Comparison of ENCODE assay signal across 9 cellular contexts in the genomic region with DNA sequence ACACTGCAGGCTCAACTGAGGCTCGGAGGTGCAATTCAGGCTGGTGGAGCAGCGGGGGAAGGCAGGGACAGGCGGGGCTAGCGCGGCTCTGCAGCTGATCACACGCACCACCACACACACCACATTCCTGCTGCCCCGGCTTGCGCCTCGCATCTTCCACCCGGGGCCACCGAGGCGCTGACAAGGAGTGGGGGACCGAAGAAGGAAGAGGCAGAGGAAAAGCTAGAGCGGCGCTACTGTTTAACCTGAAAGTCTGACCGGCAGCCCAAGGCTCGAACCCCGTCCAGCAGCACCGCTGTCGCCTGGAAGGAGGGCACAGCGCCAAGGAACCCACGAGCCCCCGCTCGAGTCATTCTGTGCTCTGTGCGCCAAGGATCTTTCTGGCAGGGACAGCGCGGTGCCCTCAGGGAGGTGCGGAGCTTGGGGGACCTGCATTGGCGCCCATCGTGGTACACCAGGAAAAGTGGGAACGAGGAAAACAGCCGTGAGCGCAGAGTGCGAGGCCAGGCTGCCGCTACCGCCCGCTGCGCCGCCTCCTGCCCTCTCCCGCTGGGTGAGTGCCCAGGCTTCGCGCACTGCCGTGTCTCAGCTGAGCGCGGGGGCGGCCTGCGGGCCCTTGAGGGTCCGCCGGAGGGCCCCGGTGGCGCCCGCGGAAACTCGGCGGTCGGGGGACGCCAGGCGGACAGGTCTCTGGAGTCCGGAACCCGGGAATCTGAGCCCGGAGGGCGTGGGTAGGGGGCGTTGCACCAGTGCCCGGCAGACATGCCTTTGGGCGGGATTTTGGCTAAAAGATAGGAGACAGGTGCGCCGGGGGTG. TPM values are rescaled to one million over a fixed set of nuclear protein-coding genes. Genes with fewer than 3 reads are reported as not detected.
DNase-seq lines count a peak whose midpoint lies in the region; ATAC-seq and TF ChIP-seq lines count a peak whose summit lies in the region.
"Had no signal": no experiment of that assay in that cellular context is flagged by ENCODE, and none has a peak within 500 bp of the region (broad histone marks: within the 10 kb centered on the region; RNA-seq: fewer than 3 reads in every experiment).

No MANE protein-coding gene starts in this region.

- intact Hi-C loops in Calu3 (cut with micrococcal nuclease; ENCODE audit: unreplicated experiment) = no loop called here

- peak; percentile 24 for ATAC-seq in omental fat pad (ENCODE audit: low FRiP score)
- no peak for ATAC-seq in GM21576 (IDR thresholded peaks at IDR 0.05; ENCODE audit: unreplicated experiment)
- ATAC-seq in stimulated activated naive B cell treated with anti-CD40 and anti-IgM and Interleukin-4, amounts not matched to agents 10 μg/mL and 1 μg/mL and 100 μg/mL, for 72 hours (replicated peaks) = no peak

- peaks cover 8% of the 10 kb centered on the region for H3K4me1 Mint-ChIP-seq in Calu3 (ENCODE audit: low read depth, unreplicated experiment)
- H3K4me1 Mint-ChIP-seq in stimulated activated naive B cell treated with anti-CD40 and anti-IgM and Interleukin-4, amounts not matched to agents 10 μg/mL and 1 μg/mL and 100 μg/mL, for 72 hours = peaks cover 0 to 3% of the 10 kb centered on the region in 2 donors

- H3K9me3 Mint-ChIP-seq in Calu3 (ENCODE audit: low read depth, unreplicated experiment) = peaks cover 3% of the 10 kb centered on the region
- peaks cover 0 to 1% of the 10 kb centered on the region in 2 donors for H3K9me3 Mint-ChIP-seq in stimulated activated naive B cell treated with anti-CD40 and anti-IgM and Interleukin-4, amounts not matched to agents 10 μg/mL and 1 μg/mL and 100 μg/mL, for 72 hours

- peak overlapping the region; percentile 89 for H3K4me3 Mint-ChIP-seq in Calu3 (ENCODE audit: low read depth, unreplicated experiment)
- no peak overlapping the region for H3K4me3 Mint-ChIP-seq in stimulated activated naive B cell treated with anti-CD40 and anti-IgM and Interleukin-4, amounts not matched to agents 10 μg/mL and 1 μg/mL and 100 μg/mL, for 72 hours
- H3K4me3 Mint-ChIP-seq: T-helper 1 cell treated with Interleukin-12 subunit alpha and Interleukin-12 subunit beta and Interleukin-4 antibody, amounts not matched to agents 30 μg/mL and 1 μg/mL, for 36 hours had no signal

- no TSS peak for BruUV-seq in Calu3 (replicated peaks; lab: Mats Ljungman, UMichigan)

- TF ChIP-seq CTCF in Calu3 (IDR thresholded peaks at IDR 0.05; ENCODE audit: unreplicated experiment) = no peak
- TF ChIP-seq CTCF in omental fat pad (IDR thresholded peaks at IDR 0.05) = no peak

- peaks cover 7% of the 10 kb centered on the region for H3K27me3 Mint-ChIP-seq in Calu3 (ENCODE audit: unreplicated experiment)
- peaks cover 32 to 44% of the 10 kb centered on the region in 2 donors for H3K27me3 Mint-ChIP-seq in stimulated activated naive B cell treated with anti-CD40 and anti-IgM and Interleukin-4, amounts not matched to agents 10 μg/mL and 1 μg/mL and 100 μg/mL, for 72 hours

- CTCF ChIA-PET in Calu3 (lab: Charles Lee) = no interaction called here

- DNase-seq in Calu3 (peak; percentile 35), NCI-H69 (lab: John Stamatoyannopoulos, UW) (peak; percentile 87), glomerular visceral epithelial cell (ENCODE audit: extremely low spot score) (peak; percentile 37), omental fat pad (ENCODE audit: low spot score) (no peak), NCI-H1930 (lab: John Stamatoyannopoulos, UW) (no peak)
- DNase-seq in stimulated activated CD4-positive, alpha-beta T cell treated with anti-CD3 and anti-CD28 coated beads, Interleukin-1b, Interleukin-23, amount 100 ng/mL, for 48 hours = no peak
- DNase-seq in stimulated activated naive B cell treated with anti-CD40 and anti-IgM and Interleukin-4, amounts not matched to agents 10 μg/mL and 1 μg/mL and 100 μg/mL, for 72 hours = no peak

- peaks cover 11% of the 10 kb centered on the region for H3K36me3 Mint-ChIP-seq in Calu3 (ENCODE audit: insufficient read depth, unreplicated experiment)
- H3K36me3 Mint-ChIP-seq in stimulated activated naive B cell treated with anti-CD40 and anti-IgM and Interleukin-4, amounts not matched to agents 10 μg/mL and 1 μg/mL and 100 μg/mL, for 72 hours = peaks cover 0 to 2% of the 10 kb centered on the region in 2 donors

- peak overlapping the region; percentile 63 for H3K27ac Mint-ChIP-seq in Calu3 (ENCODE audit: unreplicated experiment)
- no peak overlapping the region for H3K27ac Mint-ChIP-seq in stimulated activated naive B cell treated with anti-CD40 and anti-IgM and Interleukin-4, amounts not matched to agents 10 μg/mL and 1 μg/mL and 100 μg/mL, for 72 hours
- H3K27ac Mint-ChIP-seq: T-helper 1 cell treated with Interleukin-12 subunit alpha and Interleukin-12 subunit beta and Interleukin-4 antibody, amounts not matched to agents 30 μg/mL and 1 μg/mL, for 36 hours had no signal

RNA-seq across cellular contexts. Expression of a gene that starts 0.9 kb away (rescaled TPM):
- total RNA-seq in Calu3 (2022) (0.17 and 0.22 TPM in 2 replicates), omental fat pad (not detected)

Comparison
In these comparisons a context has a peak if more than half of its experiments do, and no peak if none do; other contexts are left out.
1. DNase-seq: peak in Calu3 (single experiment), NCI-H69 (single experiment) and glomerular visceral epithelial cell (single experiment); none in omental fat pad (single experiment), stimulated activated CD4-positive, alpha-beta T cell treated with anti-CD3 and anti-CD28 coated beads, Interleukin-1b, Interleukin-23, amount 100 ng/mL, for 48 hours (single experiment), NCI-H1930 (0 of 2) and stimulated activated naive B cell treated with anti-CD40 and anti-IgM and Interleukin-4, amounts not matched to agents 10 μg/mL and 1 μg/mL and 100 μg/mL, for 72 hours (single experiment).